ENCODE assay signal across 11 cellular contexts in genomic region chr13:46982856-46983582, GRCh38.
A peak's percentile ranks its signal among the peaks of the same experiment; 100 is the strongest.
DNase-seq lines count a peak whose midpoint lies in the region; ATAC-seq, FAIRE-seq and TF ChIP-seq lines count a peak whose summit lies in the region.
"Had no signal": no experiment of that assay in that cellular context is flagged by ENCODE, and none has a peak within 500 bp of the region (broad histone marks: within the 10 kb centered on the region; RNA-seq: fewer than 3 reads in every experiment).

No MANE protein-coding gene starts in this region.

- WGBS in GM12878 (ENCODE audit: insufficient coverage, insufficient replicate concordance, low lambda C conversion rate, missing lambda C conversion rate): 0% methylated on average over 3 of the region's 3 CpGs
- 42 to 55% methylated on average over 3 of the region's 3 CpGs for WGBS in sigmoid colon, 2 donors

- no peaks in the 10 kb centered on the region for H3K79me2 ChIP-seq in GM12878 (ENCODE audit: control insufficient read depth, insufficient read depth, low read length)

- H3K4me1 Mint-ChIP-seq in activated CD4-positive, alpha-beta memory T cell treated with anti-CD3 and anti-CD28 coated beads, Interleukin-2, amount 10 ng/mL, durations not matched to agents 7 days and 5 days: peaks cover 4% of the 10 kb centered on the region

- peak overlapping the region; percentile 43; the same call in 1 of the 2 replicates for H2AFZ ChIP-seq in GM12878 (ENCODE audit: control insufficient read depth, low read depth, low read length)

- no peaks in the 10 kb centered on the region for H3K9me3 Mint-ChIP-seq in activated CD4-positive, alpha-beta memory T cell treated with anti-CD3 and anti-CD28 coated beads, Interleukin-2, amount 10 ng/mL, durations not matched to agents 7 days and 5 days

- H3K4me3 Mint-ChIP-seq in activated CD4-positive, alpha-beta memory T cell treated with anti-CD3 and anti-CD28 coated beads, Interleukin-2, amount 10 ng/mL, durations not matched to agents 7 days and 5 days: no peak overlapping the region

- peak; percentile 98 to 99 for TF ChIP-seq EP300 in GM12878 (IDR thresholded peaks at IDR 0.05; ENCODE audit: borderline replicate concordance in 1 of 2, control insufficient read depth in 1 of 2, low read depth in 2 of 2, low read length in 2 of 2)
- no peak for TF ChIP-seq EP300 in sigmoid colon (IDR thresholded peaks at IDR 0.05)

- peak; percentile 90 for ATAC-seq in GM18505 (IDR thresholded peaks at IDR 0.05; ENCODE audit: unreplicated experiment)
- peak; percentile 90 for ATAC-seq in GM21423 (IDR thresholded peaks at IDR 0.05; ENCODE audit: unreplicated experiment)
- ATAC-seq in HG03378 (IDR thresholded peaks at IDR 0.05; ENCODE audit: unreplicated experiment): peak; percentile 96
- peak; percentile 98 for ATAC-seq in GM12878

- H3K36me3 ChIP-seq in GM12878 (ENCODE audit: control insufficient read depth in 2 of 2, insufficient read depth in 2 of 2, low read length in 1 of 2): no peaks in the 10 kb centered on the region
- no peaks in the 10 kb centered on the region for H3K36me3 ChIP-seq in MG63
- H3K36me3 ChIP-seq in sigmoid colon: no peaks in the 10 kb centered on the region
- H3K36me3 ChIP-seq: ovary, stomach had no signal

- peaks cover 3% of the 10 kb centered on the region; the same call in 2 of the 3 replicates for H3K9me3 ChIP-seq in GM12878 (replicated peaks; ENCODE audit: control insufficient read depth, insufficient read depth, low read length)
- H3K9me3 ChIP-seq in MG63: no peaks in the 10 kb centered on the region
- H3K9me3 ChIP-seq in sigmoid colon: no peaks in the 10 kb centered on the region
- H3K9me3 ChIP-seq: ovary, stomach had no signal

- BruUV-seq in GM12878 (replicated peaks; lab: Mats Ljungman, UMichigan): no TSS peak

- no peaks in the 10 kb centered on the region for H4K20me1 ChIP-seq in GM12878 (ENCODE audit: control insufficient read depth, insufficient read depth)

- H3K4me3 ChIP-seq in GM12878: peak overlapping the region; percentile 23; the same call in 1 of the 2 replicates
- no peak overlapping the region for H3K4me3 ChIP-seq in MG63
- no peak overlapping the region for H3K4me3 ChIP-seq in sigmoid colon
- H3K4me3 ChIP-seq: ovary, stomach had no signal

- H3K4me2 ChIP-seq in GM12878 (ENCODE audit: control insufficient read depth, insufficient read depth): peak overlapping the region; percentile 98

- TF ChIP-seq POLR2A in GM18505 (IDR thresholded peaks at IDR 0.05; ENCODE audit: borderline replicate concordance, extremely low read depth, insufficient read depth, insufficient read length) (peak; percentile 6), GM12878 (IDR thresholded peaks at IDR 0.05; ENCODE audit: low read depth, low read length) (peak; percentile 50), sigmoid colon (IDR thresholded peaks at IDR 0.05) (no peak)

- peaks cover 32% of the 10 kb centered on the region for H3K4me1 ChIP-seq in GM12878 (ENCODE audit: control insufficient read depth, insufficient read depth, low read length)
- H3K4me1 ChIP-seq in sigmoid colon: no peaks in the 10 kb centered on the region
- H3K4me1 ChIP-seq: stomach had no signal

- H3K36me3 Mint-ChIP-seq in activated CD4-positive, alpha-beta memory T cell treated with anti-CD3 and anti-CD28 coated beads, Interleukin-2, amount 10 ng/mL, durations not matched to agents 7 days and 5 days (ENCODE audit: low read depth): no peaks in the 10 kb centered on the region

- no peak overlapping the region for H3K27ac Mint-ChIP-seq in activated CD4-positive, alpha-beta memory T cell treated with anti-CD3 and anti-CD28 coated beads, Interleukin-2, amount 10 ng/mL, durations not matched to agents 7 days and 5 days

- RAD21 ChIA-PET in GM12878 (lab: Charles Lee; ENCODE audit: unreplicated experiment): interaction anchor here (1.8 to 2.2 kb wide), 2 partner anchors 9 kb away, joined by 5 to 7 read pairs; no protein-coding TSS in a partner anchor

- in situ Hi-C loops in GM12878 (cut with MboI): no loop called here

- peak overlapping the region; percentile 82 for H3K27ac ChIP-seq in GM12878 (ENCODE audit: control insufficient read depth, insufficient read depth)
- H3K27ac ChIP-seq in sigmoid colon: no peak overlapping the region
- H3K27ac ChIP-seq: ovary, stomach had no signal

- intact Hi-C loops in GM12878 (cut with micrococcal nuclease; ENCODE audit: unreplicated experiment): loop anchor here (1.0 to 5.0 kb wide), 3 partner anchors 53 to 164 kb away; no protein-coding TSS in a partner anchor
- intact Hi-C loops in sigmoid colon (cut with DNase I): no loop called here

- H3K9ac ChIP-seq in GM12878 (ENCODE audit: control insufficient read depth, insufficient read depth, low read length): peak overlapping the region; percentile 53

- 0 out of 6 replicates have a peak, but pooled peaks of 1 of the 3 experiments have one; percentile 7 for TF ChIP-seq CTCF in GM12878 (IDR thresholded peaks at IDR 0.05 in 2 of 3, conservative IDR thresholded peaks at IDR 0.05 in 1 of 3; ENCODE audit: control insufficient read depth in 2 of 3, extremely low read depth in 1 of 3, insufficient read depth in 1 of 3, low read depth in 3 of 3, low read length in 3 of 3)
- TF ChIP-seq CTCF in sigmoid colon (IDR thresholded peaks at IDR 0.05): no peak

- TF ChIP-seq RAD21 in GM12878 (IDR thresholded peaks at IDR 0.05; ENCODE audit: insufficient read depth, low read depth, low read length): peak; percentile 26

- POLR2A ChIA-PET in GM12878 (lab: Charles Lee): no interaction called here
- POLR2A ChIA-PET in activated CD4-positive, alpha-beta memory T cell treated with anti-CD3 and anti-CD28 coated beads, Interleukin-2, amount 10 ng/mL, durations not matched to agents 7 days and 5 days (lab: Charles Lee): no interaction called here

- no peaks in the 10 kb centered on the region; a peak in 1 of 4 replicates for H3K27me3 ChIP-seq in GM12878 (replicated peaks in 1 of 2; ENCODE audit: control insufficient read depth in 2 of 2, insufficient read depth in 2 of 2, low read length in 1 of 2)
- H3K27me3 ChIP-seq in MG63: no peaks in the 10 kb centered on the region
- no peaks in the 10 kb centered on the region for H3K27me3 ChIP-seq in sigmoid colon
- H3K27me3 ChIP-seq: ovary, stomach had no signal

- peak; percentile 91 for FAIRE-seq in GM12878 (lab: Jason Lieb, UNC)

- CTCF ChIA-PET in GM12878 (lab: Yijun Ruan, JAX): interaction anchor here (1.2 to 2.0 kb wide), 4 partner anchors 9 to 89 kb away, joined by 3 to 9 read pairs (median 5); no protein-coding TSS in a partner anchor
- CTCF ChIA-PET in activated CD4-positive, alpha-beta memory T cell treated with anti-CD3 and anti-CD28 coated beads, Interleukin-2, amount 10 ng/mL, durations not matched to agents 7 days and 5 days (lab: Charles Lee): no interaction called here

- no peaks in the 10 kb centered on the region for H3K27me3 Mint-ChIP-seq in activated CD4-positive, alpha-beta memory T cell treated with anti-CD3 and anti-CD28 coated beads, Interleukin-2, amount 10 ng/mL, durations not matched to agents 7 days and 5 days

- SMC1A ChIA-PET in GM12878 (lab: Charles Lee; ENCODE audit: uncharacterized antibody, unreplicated experiment): interaction anchor here (0.5 to 1.8 kb wide), 4 partner anchors 9 to 16 kb away, joined by 3 to 7 read pairs (median 4); no protein-coding TSS in a partner anchor

- DNase-seq in GM12878 (ENCODE audit: low read depth, low spot score): peak; percentile 96
- no peak for DNase-seq in MG63
- no peak for DNase-seq in activated CD4-positive, alpha-beta memory T cell treated with anti-CD3 and anti-CD28 coated beads, Interleukin-2, amount 10 ng/mL, durations not matched to agents 7 days and 5 days
- no peak for DNase-seq in NCI-H446 treated with DMSO at 0.1 percent for 48 hours (lab: John Stamatoyannopoulos, UW)
- DNase-seq in sigmoid colon: no peak
- DNase-seq: NCI-H526 treated with DMSO at 0.1 percent for 48 hours, ovary, stomach had no signal

TF ChIP-seq in GM12878, 131 proteins besides CTCF, POLR2A, EP300 and RAD21 (continues in another document):
- TF ChIP-seq IRF5 (IDR thresholded peaks at IDR 0.05; ENCODE audit: borderline replicate concordance) (no peak), SRF (IDR thresholded peaks at IDR 0.05; ENCODE audit: low read depth in 2 of 2, low read length in 2 of 2) (peak in 1 of 2 experiments; percentile 83; a peak in 2 of 4 replicates), TARDBP (IDR thresholded peaks at IDR 0.05; ENCODE audit: borderline replicate concordance) (peak; percentile 82; the same call in 1 of the 2 replicates), BHLHE40 (IDR thresholded peaks at IDR 0.05; ENCODE audit: borderline replicate concordance in 1 of 2, low read depth in 2 of 2, low read length in 1 of 2) (peak; percentile 67 to 86), RB1 (IDR thresholded peaks at IDR 0.05; ENCODE audit: borderline replicate concordance) (peak; percentile 67; the same call in 1 of the 2 replicates), TCF12 (IDR thresholded peaks at IDR 0.05; ENCODE audit: low read depth, low read length) (peak; percentile 65; the same call in 1 of the 2 replicates), IKZF1 (conservative IDR thresholded peaks at IDR 0.05) (peak; percentile 91), ZSCAN29 (IDR thresholded peaks at IDR 0.05) (0 out of 2 replicates have a peak, but pooled peaks have one; percentile 11), JUND (IDR thresholded peaks at IDR 0.05; ENCODE audit: low read depth, low read length) (peak; percentile 58; the same call in 1 of the 2 replicates), EGR1 (IDR thresholded peaks at IDR 0.05; ENCODE audit: borderline replicate concordance in 1 of 2, low read depth in 2 of 2, low read length in 2 of 2) (no peak)

Comparison
In these comparisons a context has a peak if more than half of its experiments do, and no peak if none do; other contexts are left out.
1. POLR2A ChIP-seq: peak in GM18505 (single experiment) and GM12878 (single experiment); none in sigmoid colon (0 of 2).
2. Peak in every context shown above with its lines, with median percentiles within 50 percentile points of each other: ATAC-seq.